ENCODE assay signal across 18 cellular contexts in genomic region chr5:135337064-135337463, GRCh38.
A peak's percentile ranks its signal among the peaks of the same experiment; 100 is the strongest.
DNase-seq lines count a peak whose midpoint lies in the region; ATAC-seq and TF ChIP-seq lines count a peak whose summit lies in the region.
"Had no signal": no experiment of that assay in that cellular context is flagged by ENCODE, and none has a peak within 500 bp of the region (broad histone marks: within the 10 kb centered on the region; RNA-seq: fewer than 3 reads in every experiment).

No MANE protein-coding gene starts in this region.

- H3K4me1 Mint-ChIP-seq in progenitor cell of endocrine pancreas (ENCODE audit: low read depth), result peaks cover 5% of the 10 kb centered on the region
- H3K4me1 Mint-ChIP-seq: memory B cell had no signal

- H3K36me3 ChIP-seq in DND-41 (ENCODE audit: insufficient read depth, low read length) (peaks cover 100% of the 10 kb centered on the region), muscle layer of colon (ENCODE audit: insufficient read depth, low read length) (peaks cover 46% of the 10 kb centered on the region)

- H3K27me3 ChIP-seq in DND-41 (ENCODE audit: insufficient read depth, low read length, poor library complexity) (no peaks in the 10 kb centered on the region), muscle layer of colon (ENCODE audit: control insufficient read depth in 1 of 2, insufficient read depth in 2 of 2, low read length in 2 of 2) (no peaks in the 10 kb centered on the region)
- H3K27me3 ChIP-seq: gastroesophageal sphincter, right lobe of liver had no signal

- H3K9ac ChIP-seq in DND-41 (ENCODE audit: low read depth, low read length) (no peak overlapping the region), muscle layer of colon (ENCODE audit: low read length) (no peak overlapping the region)

- no peak overlapping the region for H3K27ac Mint-ChIP-seq in progenitor cell of endocrine pancreas
- H3K27ac Mint-ChIP-seq: activated CD4-positive, alpha-beta T cell treated with anti-CD3 and anti-CD28 coated beads, Interleukin-2, amount 10 ng/mL, durations not matched to agents 7 days and 5 days; memory B cell had no signal

- H3K36me3 Mint-ChIP-seq in progenitor cell of endocrine pancreas (ENCODE audit: insufficient read depth), result peaks cover 17% of the 10 kb centered on the region

- ATAC-seq in DND-41 (ENCODE audit: insufficient read depth, low read depth), result no peak; the same call in 2 of the 3 replicates
- ATAC-seq in GM18502 (IDR thresholded peaks at IDR 0.05; ENCODE audit: poor library complexity, unreplicated experiment), result no peak
- ATAC-seq: gastroesophageal sphincter had no signal

- H3K9me3 ChIP-seq in DND-41 (ENCODE audit: insufficient read depth, low read length, severe bottlenecking) (no peaks in the 10 kb centered on the region), muscle layer of colon (ENCODE audit: low read length) (no peaks in the 10 kb centered on the region)
- H3K9me3 ChIP-seq: gastroesophageal sphincter, right lobe of liver, thoracic aorta had no signal

- H3K27ac ChIP-seq in DND-41 (ENCODE audit: low read length) (peak overlapping the region; percentile 15), epithelial cell of prostate (no peak overlapping the region), muscle layer of colon (ENCODE audit: low read depth, low read length) (peak overlapping the region; percentile 41)
- H3K27ac ChIP-seq: gastroesophageal sphincter, right lobe of liver, thoracic aorta had no signal

- no peak for TF ChIP-seq CTCF in DND-41 (IDR thresholded peaks at IDR 0.05; ENCODE audit: borderline replicate concordance, extremely low read depth, low read length, poor library complexity, severe bottlenecking)
- no peak for TF ChIP-seq CTCF in progenitor cell of endocrine pancreas (IDR thresholded peaks at IDR 0.05; ENCODE audit: unreplicated experiment)

- DNase-seq in DND-41 (no peak), RPMI7951 (ENCODE audit: low read depth) (peak; percentile 38), epithelial cell of prostate (ENCODE audit: low read depth, low spot score) (peak; percentile 18), DMS114 treated with DMSO at 0.1 percent for 48 hours (lab: John Stamatoyannopoulos, UW; ENCODE audit: unreplicated experiment) (no peak), progenitor cell of endocrine pancreas (ENCODE audit: low spot score, unreplicated experiment) (no peak), COLO668 (lab: John Stamatoyannopoulos, UW; ENCODE audit: unreplicated experiment) (no peak)
- DNase-seq: activated CD4-positive, alpha-beta T cell treated with anti-CD3 and anti-CD28 coated beads, Interleukin-2, amount 10 ng/mL, durations not matched to agents 7 days and 5 days; activated naive CD8-positive, alpha-beta T cell treated with anti-CD3 and anti-CD28 coated beads, Interleukin-2, amount 10 ng/mL, durations not matched to agents 7 days and 5 days; Kasumi-1; NCI-H1436; NCI-H226; right lobe of liver; stimulated activated CD4-positive, alpha-beta T cell treated with anti-CD3 and anti-CD28 coated beads, Interleukin-4, amount 100 ng/mL, for 1 hour had no signal

- H3K4me3 ChIP-seq in DND-41 (ENCODE audit: low read depth in 1 of 2, low read length in 2 of 2) (no peak overlapping the region), muscle layer of colon (ENCODE audit: low read depth in 1 of 2, low read length in 2 of 2) (no peak overlapping the region)
- H3K4me3 ChIP-seq: gastroesophageal sphincter, right lobe of liver, thoracic aorta had no signal

- H3K9me3 Mint-ChIP-seq in progenitor cell of endocrine pancreas (ENCODE audit: low read depth), result no peaks in the 10 kb centered on the region
- H3K9me3 Mint-ChIP-seq: activated CD4-positive, alpha-beta T cell treated with anti-CD3 and anti-CD28 coated beads, Interleukin-2, amount 10 ng/mL, durations not matched to agents 7 days and 5 days; activated naive CD8-positive, alpha-beta T cell treated with anti-CD3 and anti-CD28 coated beads, Interleukin-2, amount 10 ng/mL, durations not matched to agents 7 days and 5 days; memory B cell had no signal

- H2AFZ ChIP-seq in DND-41 (ENCODE audit: low read depth, low read length), result no peak overlapping the region

- peaks cover 46% of the 10 kb centered on the region for H4K20me1 ChIP-seq in DND-41 (ENCODE audit: insufficient read depth, low read length)

- H3K27me3 Mint-ChIP-seq in progenitor cell of endocrine pancreas, result no peaks in the 10 kb centered on the region
- H3K27me3 Mint-ChIP-seq: activated CD4-positive, alpha-beta T cell treated with anti-CD3 and anti-CD28 coated beads, Interleukin-2, amount 10 ng/mL, durations not matched to agents 7 days and 5 days; activated naive CD8-positive, alpha-beta T cell treated with anti-CD3 and anti-CD28 coated beads, Interleukin-2, amount 10 ng/mL, durations not matched to agents 7 days and 5 days; memory B cell had no signal

- no peaks in the 10 kb centered on the region for H3K79me2 ChIP-seq in DND-41 (ENCODE audit: insufficient read depth, low read length)

- H3K4me3 Mint-ChIP-seq in progenitor cell of endocrine pancreas (ENCODE audit: low read depth), result no peak overlapping the region
- H3K4me3 Mint-ChIP-seq: activated CD4-positive, alpha-beta T cell treated with anti-CD3 and anti-CD28 coated beads, Interleukin-2, amount 10 ng/mL, durations not matched to agents 7 days and 5 days; activated naive CD8-positive, alpha-beta T cell treated with anti-CD3 and anti-CD28 coated beads, Interleukin-2, amount 10 ng/mL, durations not matched to agents 7 days and 5 days; memory B cell had no signal

- H3K4me1 ChIP-seq in DND-41 (ENCODE audit: insufficient read depth, low read length) (no peaks in the 10 kb centered on the region), muscle layer of colon (ENCODE audit: insufficient read depth, low read length) (peaks cover 34% of the 10 kb centered on the region)
- H3K4me1 ChIP-seq: right lobe of liver had no signal

- no peak overlapping the region for H3K4me2 ChIP-seq in DND-41 (ENCODE audit: insufficient read depth, low read length)

Comparison
In these comparisons a context has a peak if more than half of its experiments do, and no peak if none do; other contexts are left out.
1. DNase-seq: peak in RPMI7951 (single experiment) and epithelial cell of prostate (single experiment); none in DND-41 (single experiment), DMS114 treated with DMSO at 0.1 percent for 48 hours (single experiment), progenitor cell of endocrine pancreas (single experiment) and COLO668 (single experiment).